ENCODE assay signal across 9 cellular contexts in genomic region chr11:13384837-13385417, GRCh38.
DNase-seq lines count a peak whose midpoint lies in the region; ATAC-seq and TF ChIP-seq lines count a peak whose summit lies in the region.
"Had no signal": no experiment of that assay in that cellular context is flagged by ENCODE, and none has a peak within 500 bp of the region (broad histone marks: within the 10 kb centered on the region; RNA-seq: fewer than 3 reads in every experiment).

No MANE protein-coding gene starts in this region.

- no peaks in the 10 kb centered on the region for H3K9me3 ChIP-seq in colonic mucosa

- no peaks in the 10 kb centered on the region for H3K4me1 Mint-ChIP-seq in mesothelial cell of epicardium

- no peaks in the 10 kb centered on the region for H3K9me3 Mint-ChIP-seq in mesothelial cell of epicardium

- no peak overlapping the region for H3K4me3 Mint-ChIP-seq in mesothelial cell of epicardium

- TF ChIP-seq CTCF in colonic mucosa (IDR thresholded peaks at IDR 0.05): peak; percentile 62
- peak; percentile 45 for TF ChIP-seq CTCF in mesothelial cell of epicardium (IDR thresholded peaks at IDR 0.05; ENCODE audit: unreplicated experiment)

- H3K36me3 Mint-ChIP-seq in mesothelial cell of epicardium: peaks cover 21% of the 10 kb centered on the region

- H3K27me3 ChIP-seq in colonic mucosa: no peaks in the 10 kb centered on the region

- no peak overlapping the region for H3K4me3 ChIP-seq in colonic mucosa

- no peak overlapping the region for H3K27ac ChIP-seq in colonic mucosa

- DNase-seq in A172 (ENCODE audit: low spot score) (peak; percentile 48), Daoy (ENCODE audit: low read depth) (peak; percentile 40), HuH-7.5 (ENCODE audit: low spot score) (peak; percentile 16), SK-N-DZ (ENCODE audit: low spot score) (peak; percentile 43), colonic mucosa (peak; percentile 36), mesothelial cell of epicardium (ENCODE audit: low spot score in 2 of 2, unreplicated experiment in 2 of 2) (no peak)

- ATAC-seq in GM19328 (IDR thresholded peaks at IDR 0.05; ENCODE audit: unreplicated experiment) (no peak), GM21390 (IDR thresholded peaks at IDR 0.05; ENCODE audit: unreplicated experiment) (no peak)
- ATAC-seq: left colon had no signal

- no peaks in the 10 kb centered on the region for H3K4me1 ChIP-seq in colonic mucosa

- H3K27me3 Mint-ChIP-seq in mesothelial cell of epicardium (ENCODE audit: low read depth): no peaks in the 10 kb centered on the region

- intact Hi-C loops in colonic mucosa (cut with DNase I): no loop called here

- H3K27ac Mint-ChIP-seq in mesothelial cell of epicardium: no peak overlapping the region

- H3K9ac ChIP-seq in colonic mucosa (ENCODE audit: low read depth in 2 of 2, low read length in 2 of 2): no peak overlapping the region

- no peaks in the 10 kb centered on the region for H3K36me3 ChIP-seq in colonic mucosa

Comparison
In these comparisons a context has a peak if more than half of its experiments do, and no peak if none do; other contexts are left out.
1. DNase-seq: peak in A172 (single experiment), Daoy (single experiment), HuH-7.5 (single experiment), SK-N-DZ (single experiment) and colonic mucosa (single experiment); none in mesothelial cell of epicardium (0 of 2).